In genomic region chr6:111481836-111482235, GRCh38 we compare ENCODE assay signal across 8 cellular contexts. TPM values are rescaled to one million over a fixed set of nuclear protein-coding genes. Genes with fewer than 3 reads are reported as not detected.
DNase-seq lines count a peak whose midpoint lies in the region; ATAC-seq and TF ChIP-seq lines count a peak whose summit lies in the region.

No MANE protein-coding gene starts in this region.

- no peaks in the 10 kb centered on the region; the same call in 1 of the 2 replicates for H3K9me3 ChIP-seq in BE2C
- H3K9me3 ChIP-seq in mucosa of stomach (ENCODE audit: control insufficient read depth, low read length): no peaks in the 10 kb centered on the region

- peak; percentile 23 for ATAC-seq in GM21360 (IDR thresholded peaks at IDR 0.05; ENCODE audit: unreplicated experiment)

- peaks cover 7% of the 10 kb centered on the region for H3K36me3 ChIP-seq in BE2C
- H3K36me3 ChIP-seq in mucosa of stomach (ENCODE audit: control insufficient read depth, insufficient read depth, low read length): no peaks in the 10 kb centered on the region

- H3K27ac Mint-ChIP-seq in chondrocyte (ENCODE audit: unreplicated experiment): peak overlapping the region; percentile 96

- H3K36me3 Mint-ChIP-seq in chondrocyte (ENCODE audit: low read depth): no peaks in the 10 kb centered on the region

- TF ChIP-seq CTCF in BE2C (IDR thresholded peaks at IDR 0.05; ENCODE audit: low read depth, low read length) (no peak), chondrocyte (IDR thresholded peaks at IDR 0.05) (no peak)

- peaks cover 62% of the 10 kb centered on the region for H3K4me1 Mint-ChIP-seq in chondrocyte (ENCODE audit: low read depth)

- H3K4me3 ChIP-seq in BE2C (ENCODE audit: low read depth, low read length): peak overlapping the region; percentile 91
- H3K4me3 ChIP-seq in mucosa of stomach (ENCODE audit: low read length): peak overlapping the region; percentile 66

- H3K9me3 Mint-ChIP-seq in chondrocyte (ENCODE audit: low read depth): no peaks in the 10 kb centered on the region

- H3K4me3 Mint-ChIP-seq in chondrocyte (ENCODE audit: unreplicated experiment): peak overlapping the region; percentile 99

- no peaks in the 10 kb centered on the region for H3K27me3 ChIP-seq in BE2C
- no peaks in the 10 kb centered on the region for H3K27me3 ChIP-seq in mucosa of stomach (ENCODE audit: control insufficient read depth, insufficient read depth, low read length)

- DNase-seq in BE2C: no peak
- peak; percentile 83 for DNase-seq in NAMALWA (ENCODE audit: low spot score)
- DNase-seq in chondrocyte (ENCODE audit: low spot score): no peak
- no peak for DNase-seq in DMS53 (lab: John Stamatoyannopoulos, UW)
- DNase-seq in HuH-7 (ENCODE audit: low spot score): no peak
- no peak for DNase-seq in GM03348 (ENCODE audit: low spot score)

- peaks cover 16% of the 10 kb centered on the region for H3K4me1 ChIP-seq in BE2C
- peaks cover 14% of the 10 kb centered on the region for H3K4me1 ChIP-seq in mucosa of stomach (ENCODE audit: control insufficient read depth, insufficient read depth, low read length)

- H3K9ac ChIP-seq in mucosa of stomach (ENCODE audit: low read length): peak overlapping the region; percentile 91

- no peaks in the 10 kb centered on the region for H3K27me3 Mint-ChIP-seq in chondrocyte (ENCODE audit: low read depth)

RNA-seq across cellular contexts. Expression of gene REV3L, which starts 1.2 kb away (rescaled TPM):
- polyA plus RNA-seq in BE2C (2012; ENCODE audit: insufficient read depth, insufficient read length, low read depth): 40.9 TPM
- total RNA-seq in chondrocyte: 38.0 to 60.1 TPM (median 38.0 TPM) in 3 replicates
